In the genomic region with DNA sequence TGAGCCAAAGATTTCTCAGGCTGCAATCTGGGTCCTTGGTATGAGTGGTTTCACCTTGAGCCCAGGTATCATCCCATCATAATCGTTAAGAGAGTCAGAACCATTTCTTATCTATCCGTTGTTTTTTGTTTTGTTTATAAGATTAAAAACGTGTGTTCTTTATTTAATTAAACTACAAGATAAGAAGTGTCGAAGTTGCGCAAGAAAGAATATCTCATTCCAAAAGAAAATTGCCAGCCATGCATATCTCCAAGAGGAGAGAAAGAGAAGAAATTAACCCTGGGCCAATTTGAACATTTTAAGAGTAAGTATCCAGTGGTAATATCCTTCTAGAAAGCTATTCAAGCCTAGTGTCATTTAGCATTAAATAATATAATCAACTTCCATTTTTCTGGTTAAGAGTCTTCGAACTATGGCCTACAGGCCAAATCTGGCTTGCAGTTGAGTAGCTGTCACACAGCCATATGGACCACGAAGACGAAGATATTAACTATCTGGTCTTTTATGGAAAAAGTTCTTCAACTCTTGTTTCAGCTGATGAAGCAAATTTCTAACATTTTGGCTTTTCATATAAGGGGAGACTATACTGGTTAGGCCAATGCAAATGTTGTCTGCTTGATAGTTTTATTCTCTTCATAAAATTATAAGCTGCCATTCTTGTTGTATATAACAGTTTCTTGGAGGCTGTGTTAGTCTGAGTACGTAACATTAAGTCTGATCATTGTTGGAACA, we compare ENCODE assay signal across 19 cellular contexts.
DNase-seq lines count a peak whose midpoint lies in the region; ATAC-seq, FAIRE-seq and TF ChIP-seq lines count a peak whose summit lies in the region.
"Had no signal": no experiment of that assay in that cellular context is flagged by ENCODE, and none has a peak within 500 bp of the region (broad histone marks: within the 10 kb centered on the region; RNA-seq: fewer than 3 reads in every experiment).

No MANE protein-coding gene starts in this region.

- H3K23me2 ChIP-seq in H1 (ENCODE audit: low read depth, low read length) = no peaks in the 10 kb centered on the region; the same call in 1 of the 2 replicates

- H4K91ac ChIP-seq in IMR-90 (ENCODE audit: insufficient read depth, low read depth, low read length) = no peak overlapping the region
- no peak overlapping the region for H4K91ac ChIP-seq in H1 (replicated peaks; ENCODE audit: insufficient read length, low read length)

- no peak for DNase-seq in A549 (ENCODE audit: low read depth in 1 of 2, low spot score in 1 of 2)
- no peak for DNase-seq in IMR-90
- no peak for DNase-seq in H1 (ENCODE audit: low read depth in 1 of 2, low spot score in 2 of 2)
- no peak for DNase-seq in GM12892 (ENCODE audit: insufficient read length)
- DNase-seq: 8988T; AML-193; Caco-2; Calu3; CD4-positive, alpha-beta T cell; CD8-positive, alpha-beta T cell; DMS79 treated with DMSO at 0.1 percent for 48 hours; GF-D8 had no signal

- H3K9ac ChIP-seq in IMR-90 (ENCODE audit: low read depth, low read length) (no peak overlapping the region), H1 (replicated peaks in 1 of 4; ENCODE audit: extremely low read depth in 1 of 4, low read depth in 3 of 4, low read length in 3 of 4) (no peak overlapping the region)
- H3K9ac ChIP-seq: BLaER1 treated with 17β-estradiol and CSF1 and Interleukin-3, amounts not matched to agents 10 nM and 100 nM had no signal

- POLR2A ChIA-PET in A549 (lab: Yijun Ruan, JAX) (no interaction called here), IMR-90 (lab: Charles Lee; ENCODE audit: unreplicated experiment) (no interaction called here), H1 (lab: Charles Lee; ENCODE audit: partially characterized antibody) (no interaction called here)

- H4K20me1 ChIP-seq in IMR-90 (ENCODE audit: insufficient read depth, low read length) = no peaks in the 10 kb centered on the region
- H4K20me1 ChIP-seq in H1 (replicated peaks in 1 of 2; ENCODE audit: control insufficient read depth in 1 of 2, insufficient read depth in 2 of 2, low read length in 2 of 2) = no peaks in the 10 kb centered on the region
- H4K20me1 ChIP-seq: BLaER1 treated with 17β-estradiol and CSF1 and Interleukin-3, amounts not matched to agents 10 nM and 100 nM had no signal

- H3K4me2 ChIP-seq in A549 (no peak overlapping the region), IMR-90 (ENCODE audit: low read depth, low read length) (no peak overlapping the region), H1 (ENCODE audit: insufficient read depth in 1 of 2, low read depth in 2 of 2, low read length in 2 of 2) (no peak overlapping the region)
- H3K4me2 ChIP-seq: BLaER1 treated with 17β-estradiol and CSF1 and Interleukin-3, amounts not matched to agents 10 nM and 100 nM had no signal

- CTCF ChIA-PET in A549 (lab: Yijun Ruan, JAX) = no interaction called here
- CTCF ChIA-PET in IMR-90 (lab: Yijun Ruan, JAX) = no interaction called here
- CTCF ChIA-PET in H1 (lab: Charles Lee; ENCODE audit: partially characterized antibody) = interaction anchor here (1.7 to 2.3 kb wide), 2 partner anchors 17 to 278 kb away, joined by 6 to 7 read pairs; no protein-coding TSS in a partner anchor

- H4K8ac ChIP-seq in IMR-90 (ENCODE audit: low read depth in 2 of 2, low read length in 2 of 2) (no peak overlapping the region), H1 (ENCODE audit: extremely low read depth, insufficient read depth, low read length) (no peak overlapping the region)

- H2BK5ac ChIP-seq in IMR-90 (ENCODE audit: low read depth, low read length, poor library complexity, severe bottlenecking) (no peak overlapping the region), H1 (ENCODE audit: low read depth, low read length) (no peak overlapping the region)

- H3K4me1 ChIP-seq in A549 (no peaks in the 10 kb centered on the region), IMR-90 (ENCODE audit: control insufficient read depth, insufficient read depth, low read length) (no peaks in the 10 kb centered on the region), H1 (replicated peaks in 1 of 4; ENCODE audit: control insufficient read depth in 3 of 4, insufficient read depth in 4 of 4, low read length in 3 of 4) (no peaks in the 10 kb centered on the region; a peak in 1 of 7 replicates)
- H3K4me1 ChIP-seq: Caco-2 had no signal

- H3K4ac ChIP-seq in IMR-90 (ENCODE audit: low read depth, low read length) (no peak overlapping the region), H1 (replicated peaks; ENCODE audit: insufficient read length, low read depth, low read length) (no peak overlapping the region)

- no peak overlapping the region for H2BK15ac ChIP-seq in IMR-90 (ENCODE audit: low read depth, low read length)
- H2BK15ac ChIP-seq in H1 (ENCODE audit: low read length) = no peak overlapping the region

- no peak overlapping the region for H3K4me3 ChIP-seq in A549
- no peak overlapping the region for H3K4me3 ChIP-seq in IMR-90 (ENCODE audit: insufficient read depth, low read depth, low read length)
- H3K4me3 ChIP-seq in H1 (ENCODE audit: extremely low read depth in 1 of 4, insufficient read depth in 2 of 4, low read depth in 3 of 4, low read length in 4 of 4) = no peak overlapping the region
- H3K4me3 ChIP-seq: BLaER1 treated with 17β-estradiol and CSF1 and Interleukin-3, amounts not matched to agents 10 nM and 100 nM had no signal

- no TSS peak for BruUV-seq in IMR-90 (replicated peaks; lab: Mats Ljungman, UMichigan)

- no peak overlapping the region for H3K56ac ChIP-seq in IMR-90 (ENCODE audit: extremely low read depth, insufficient read depth, low read length)
- H3K56ac ChIP-seq in H1 (replicated peaks; ENCODE audit: insufficient read length, low read depth, low read length) = no peak overlapping the region

- dilution Hi-C loops in IMR-90 (cut with HindIII; ENCODE audit: low sequenced_read_pairs, unreplicated experiment) = no loop called here

- no peak for TF ChIP-seq CTCF in A549 (IDR thresholded peaks at IDR 0.05)
- no peak for TF ChIP-seq CTCF in IMR-90 (conservative IDR thresholded peaks at IDR 0.05; ENCODE audit: low read depth, low read length)
- TF ChIP-seq CTCF in H1 (IDR thresholded peaks at IDR 0.05; ENCODE audit: control extremely low read depth in 1 of 3, insufficient read depth in 1 of 3, low read depth in 1 of 3, low read length in 3 of 3) = no peak

- H2AK9ac ChIP-seq in IMR-90 (replicated peaks; ENCODE audit: low read depth, low read length, poor library complexity) = no peak overlapping the region

- H4K5ac ChIP-seq in IMR-90 (ENCODE audit: low read depth, low read length) = no peak overlapping the region
- H4K5ac ChIP-seq in H1 (ENCODE audit: insufficient read length, low read depth, low read length) = no peak overlapping the region

- no peak for FAIRE-seq in A549 (lab: Jason Lieb, UNC)
- FAIRE-seq in H1 (lab: Jason Lieb, UNC) = no peak
- FAIRE-seq in GM12892 (lab: Jason Lieb, UNC) = no peak
- FAIRE-seq: A204.1, D721Med, G401.6, GM12891 had no signal

- in situ Hi-C loops in IMR-90 (cut with MboI; ENCODE audit: low sequenced_read_pairs) = no loop called here

- H3K27me3 ChIP-seq in IMR-90 (ENCODE audit: control insufficient read depth, insufficient read depth, low read length) (no peaks in the 10 kb centered on the region), H1 (replicated peaks in 1 of 4; ENCODE audit: control insufficient read depth in 3 of 4, extremely low read depth in 1 of 4, insufficient read depth in 3 of 4, low read length in 3 of 4) (no peaks in the 10 kb centered on the region)
- H3K27me3 ChIP-seq: BLaER1 treated with 17β-estradiol and CSF1 and Interleukin-3, amounts not matched to agents 10 nM and 100 nM had no signal

- H2BK120ac ChIP-seq in IMR-90 (ENCODE audit: low read depth, low read length) (no peak overlapping the region), H1 (replicated peaks; ENCODE audit: low read depth, low read length) (no peak overlapping the region)

- H3K79me2 ChIP-seq in H1 (ENCODE audit: control insufficient read depth in 1 of 2, insufficient read depth in 2 of 2, low read length in 2 of 2) = no peaks in the 10 kb centered on the region

- H3K9me3 ChIP-seq in A549 (no peaks in the 10 kb centered on the region), IMR-90 (ENCODE audit: control insufficient read depth, insufficient read depth, low read length) (no peaks in the 10 kb centered on the region), H1 (ENCODE audit: insufficient read depth in 2 of 2, low read depth in 1 of 2, low read length in 1 of 2) (no peaks in the 10 kb centered on the region)
- H3K9me3 ChIP-seq: BLaER1 treated with 17β-estradiol and CSF1 and Interleukin-3, amounts not matched to agents 10 nM and 100 nM; Caco-2 had no signal

- intact Hi-C loops in IMR-90 (cut with micrococcal nuclease) = no loop called here

- H3K27ac ChIP-seq in A549 = no peak overlapping the region
- no peak overlapping the region for H3K27ac ChIP-seq in IMR-90 (ENCODE audit: insufficient read depth, low read length)
- no peak overlapping the region for H3K27ac ChIP-seq in H1 (ENCODE audit: low read depth, low read length)
- H3K27ac ChIP-seq: BLaER1 treated with 17β-estradiol and CSF1 and Interleukin-3, amounts not matched to agents 10 nM and 100 nM; C4-2B had no signal

- TF ChIP-seq EP300 in A549 (IDR thresholded peaks at IDR 0.05) (no peak), H1 (IDR thresholded peaks at IDR 0.05; ENCODE audit: borderline replicate concordance in 1 of 2, low read depth in 2 of 2, low read length in 2 of 2) (no peak)

- H3K18ac ChIP-seq in IMR-90 (ENCODE audit: low read depth, low read length) (no peak overlapping the region), H1 (ENCODE audit: extremely low read depth, low read length) (no peak overlapping the region)

- H3K36me3 ChIP-seq in IMR-90 (ENCODE audit: control insufficient read depth, insufficient read depth, low read length) (no peaks in the 10 kb centered on the region), H1 (ENCODE audit: control insufficient read depth in 2 of 4, insufficient read depth in 4 of 4, low read length in 3 of 4) (no peaks in the 10 kb centered on the region)
- H3K36me3 ChIP-seq: BLaER1 treated with 17β-estradiol and CSF1 and Interleukin-3, amounts not matched to agents 10 nM and 100 nM had no signal

- no peak overlapping the region for H2BK12ac ChIP-seq in H1 (ENCODE audit: low read depth, low read length)

- H2AK5ac ChIP-seq in IMR-90 (ENCODE audit: low read depth, low read length) (no peak overlapping the region), H1 (ENCODE audit: low read depth, low read length) (no peak overlapping the region)

- TF ChIP-seq RAD21 in A549 (conservative IDR thresholded peaks at IDR 0.05 in 1 of 2, IDR thresholded peaks at IDR 0.05 in 1 of 2) (no peak), IMR-90 (IDR thresholded peaks at IDR 0.05; ENCODE audit: low read length) (no peak), H1 (IDR thresholded peaks at IDR 0.05 in 1 of 2, conservative IDR thresholded peaks at IDR 0.05 in 1 of 2; ENCODE audit: low read depth in 2 of 2, low read length in 2 of 2) (no peak)

- no peak overlapping the region for H2BK20ac ChIP-seq in IMR-90 (ENCODE audit: low read depth, low read length)
- no peak overlapping the region for H2BK20ac ChIP-seq in H1 (ENCODE audit: low read length)

- no peak overlapping the region for H2AFZ ChIP-seq in IMR-90 (replicated peaks; ENCODE audit: low read length, poor library complexity)
- H2AFZ ChIP-seq in H1 (ENCODE audit: low read length) = no peak overlapping the region

- ATAC-seq in A549 (no peak), IMR-90 (ENCODE audit: low read depth) (no peak), GM18498 (IDR thresholded peaks at IDR 0.05; ENCODE audit: unreplicated experiment) (no peak)
- ATAC-seq: CD8-positive, alpha-beta T cell had no signal

- H3K14ac ChIP-seq in IMR-90 (replicated peaks; ENCODE audit: low read depth, low read length) (no peak overlapping the region), H1 (ENCODE audit: insufficient read length) (no peak overlapping the region)

- H3K23ac ChIP-seq in IMR-90 (ENCODE audit: low read depth, low read length) (no peak overlapping the region), H1 (ENCODE audit: insufficient read length) (no peak overlapping the region)

- H3K79me1 ChIP-seq in IMR-90 (ENCODE audit: low read depth in 1 of 2, low read length in 2 of 2) (no peaks in the 10 kb centered on the region), H1 (ENCODE audit: low read depth, low read length) (no peaks in the 10 kb centered on the region)

- TF ChIP-seq POLR2A in A549 (IDR thresholded peaks at IDR 0.05; ENCODE audit: low read length) (no peak), IMR-90 (IDR thresholded peaks at IDR 0.05; ENCODE audit: low read depth, low read length) (no peak), H1 (IDR thresholded peaks at IDR 0.05; ENCODE audit: control extremely low read depth in 1 of 2, low read depth in 2 of 2, low read length in 2 of 2) (no peak), GM12892 (IDR thresholded peaks at IDR 0.05; ENCODE audit: low read depth, low read length) (no peak)

- 22% methylated on average over 9 of the region's 9 CpGs for WGBS in A549 (ENCODE audit: missing lambda C conversion rate)
- no CpG with 5 or more reads among the region's 9 CpGs for WGBS in IMR-90 (ENCODE audit: extremely low coverage in 2 of 2, insufficient read length in 1 of 2), 2 experiments
- 90% methylated on average over 9 of the region's 9 CpGs; no CpG with 5 or more reads in 1 of the 2 experiments for WGBS in H1 (ENCODE audit: extremely low coverage in 1 of 2, insufficient coverage in 1 of 2, insufficient read length in 1 of 2, insufficient replicate concordance in 2 of 2, low coverage in 1 of 2, low lambda C conversion rate in 2 of 2, missing lambda C conversion rate in 1 of 2), 2 experiments

- H3K9me1 ChIP-seq in IMR-90 (ENCODE audit: insufficient read depth, low read length) = no peaks in the 10 kb centered on the region
